In the genomic region with DNA sequence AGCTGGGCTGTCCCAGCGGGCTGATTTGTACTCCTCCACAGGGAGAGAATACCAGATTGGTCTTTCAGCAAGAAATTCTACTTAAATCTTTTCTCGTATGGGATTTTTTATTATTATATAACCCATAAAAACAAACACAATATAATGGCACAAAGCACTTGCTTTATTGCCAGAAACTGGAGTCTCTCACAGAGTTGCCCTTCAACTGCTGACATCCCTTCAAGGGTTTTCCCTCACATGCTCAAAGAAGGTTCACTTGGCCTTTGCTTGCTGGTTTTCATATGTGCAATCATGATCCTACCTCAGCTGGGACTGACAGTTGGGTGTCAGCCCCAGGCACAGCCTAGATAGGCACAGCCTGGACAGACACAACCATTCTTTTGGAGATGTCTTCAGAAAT, we compare ENCODE assay signal across 5 cellular contexts.
"Had no signal": no experiment of that assay in that cellular context is flagged by ENCODE, and none has a peak within 500 bp of the region (broad histone marks: within the 10 kb centered on the region; RNA-seq: fewer than 3 reads in every experiment).

No MANE protein-coding gene starts in this region.

- H3K4me3 ChIP-seq: K562 had no signal

- ATAC-seq: HepG2, K562 had no signal

- DNase-seq: IMR-90, KBM-7 had no signal

- H3K27ac ChIP-seq: HL-60 had no signal
